In genomic region chr14:27075503-27075902, GRCh38 we compare ENCODE assay signal across 35 cellular contexts.
"Had no signal": no experiment of that assay in that cellular context is flagged by ENCODE, and none has a peak within 500 bp of the region (broad histone marks: within the 10 kb centered on the region; RNA-seq: fewer than 3 reads in every experiment).

No MANE protein-coding gene starts in this region.

- H3K27me3 ChIP-seq: MG63 had no signal

- H3K4me3 ChIP-seq: MG63 had no signal

- H3K9me3 ChIP-seq: MG63 had no signal

- H3K36me3 ChIP-seq: MG63 had no signal

- DNase-seq: Karpas-422, Kasumi-1, MG63, MM.1S, MV-4-11, NCI-H1048, NCI-H1092, NCI-H1092 treated with DMSO at 0.1 percent for 48 hours, NCI-H1105, NCI-H1105 treated with DMSO at 0.1 percent for 48 hours, NCI-H1417, NCI-H1417 treated with DMSO at 0.1 percent for 48 hours, NCI-H1436, NCI-H1436 treated with DMSO at 0.1 percent for 48 hours, NCI-H146, NCI-H1694, NCI-H1694 treated with DMSO at 0.1 percent for 48 hours, NCI-H187, NCI-H187 treated with DMSO at 0.1 percent for 48 hours, NCI-H1930, NCI-H2029, NCI-H2029 treated with DMSO at 0.1 percent for 48 hours, NCI-H2081, NCI-H2081 treated with DMSO at 0.1 percent for 48 hours, NCI-H2107, NCI-H2171, NCI-H2171 treated with DMSO at 0.1 percent for 48 hours, NCI-H2227 treated with DMSO at 0.1 percent for 48 hours, NCI-H226, NCI-H345, NCI-H446, NCI-H446 treated with DMSO at 0.1 percent for 48 hours, NCI-H510A, NCI-H510A treated with DMSO at 0.1 percent for 48 hours, NCI-H524 had no signal
